In genomic region chr11:113806403-113806802, GRCh38 we compare ENCODE assay signal across 8 cellular contexts. TPM values are rescaled to one million over a fixed set of nuclear protein-coding genes. Genes with fewer than 3 reads are reported as not detected.
DNase-seq lines count a peak whose midpoint lies in the region; ATAC-seq and TF ChIP-seq lines count a peak whose summit lies in the region.

No MANE protein-coding gene starts in this region.

- intact Hi-C loops in PC-9 (cut with micrococcal nuclease; ENCODE audit: unreplicated experiment): loop anchor here (2.0 kb wide), 1 partner anchor 454 kb away; no protein-coding TSS in a partner anchor

- peak; percentile 82 to 91 for TF ChIP-seq CTCF in GM23338 (conservative IDR thresholded peaks at IDR 0.05; ENCODE audit: low read depth in 2 of 2)
- TF ChIP-seq CTCF in PC-9 (conservative IDR thresholded peaks at IDR 0.05): peak; percentile 61
- TF ChIP-seq CTCF in fibroblast of mammary gland (conservative IDR thresholded peaks at IDR 0.05; ENCODE audit: control insufficient read depth, insufficient read depth, low read depth, low read length): peak; percentile 52
- peak; percentile 62 for TF ChIP-seq CTCF in retinal pigment epithelial cell (conservative IDR thresholded peaks at IDR 0.05; ENCODE audit: low read depth, low read length)
- TF ChIP-seq CTCF in gastroesophageal sphincter (IDR thresholded peaks at IDR 0.05): peak in 2 of 4 experiments; percentile 9 to 33

- H3K27ac Mint-ChIP-seq in GM23338: no peak overlapping the region

- POLR2A ChIA-PET in PC-9 (lab: Charles Lee; ENCODE audit: unreplicated experiment): no interaction called here

- no peak for TF ChIP-seq POLR2A in gastroesophageal sphincter (IDR thresholded peaks at IDR 0.05)

- ATAC-seq in GM23338 (peak; percentile 100), gastroesophageal sphincter (no peak), HG03378 (IDR thresholded peaks at IDR 0.05; ENCODE audit: unreplicated experiment) (no peak)

- H3K9me3 ChIP-seq in PC-9 (ENCODE audit: insufficient read depth, low read depth) (no peaks in the 10 kb centered on the region), gastroesophageal sphincter (no peaks in the 10 kb centered on the region)

- H3K4me3 ChIP-seq in GM23338 (no peak overlapping the region), PC-9 (no peak overlapping the region), fibroblast of mammary gland (ENCODE audit: control insufficient read depth, low read depth, low read length) (no peak overlapping the region), retinal pigment epithelial cell (ENCODE audit: low read length) (no peak overlapping the region), gastroesophageal sphincter (no peak overlapping the region)

- peaks cover 79% of the 10 kb centered on the region for H3K36me3 ChIP-seq in GM23338 (ENCODE audit: insufficient read depth)
- H3K36me3 ChIP-seq in PC-9 (ENCODE audit: low read depth): peaks cover 8% of the 10 kb centered on the region; the same call in 1 of the 2 replicates
- peaks cover 0 to 100% of the 10 kb centered on the region in 2 donors for H3K36me3 ChIP-seq in gastroesophageal sphincter

- peak; percentile 19 for DNase-seq in DMS53 treated with DMSO at 0.1 percent for 48 hours (lab: John Stamatoyannopoulos, UW; ENCODE audit: unreplicated experiment)
- DNase-seq in GM23338 (ENCODE audit: low spot score): peak; percentile 85
- peak in 1 of 2 experiments; percentile 5 for DNase-seq in PC-9
- DNase-seq in fibroblast of mammary gland (ENCODE audit: low read depth): peak; percentile 22
- no peak for DNase-seq in retinal pigment epithelial cell (ENCODE audit: low read depth)
- no peak for DNase-seq in kidney glomerular epithelial cell (lab: John Stamatoyannopoulos, UW)

- WGBS in gastroesophageal sphincter (ENCODE audit: low coverage in 1 of 2), 2 donors: 73 to 100% methylated on average over 1 to 2 of the region's 2 CpGs

- no peaks in the 10 kb centered on the region for H3K4me1 Mint-ChIP-seq in GM23338

- peaks cover 2% of the 10 kb centered on the region for H3K27me3 Mint-ChIP-seq in GM23338 (ENCODE audit: insufficient read depth, low read depth, poor library complexity)

- H3F3A ChIP-seq in GM23338 (replicated peaks; ENCODE audit: low read depth) (peaks cover 8% of the 10 kb centered on the region), PC-9 (ENCODE audit: insufficient read depth, low read depth) (no peaks in the 10 kb centered on the region)

- no peaks in the 10 kb centered on the region for H3K27me3 ChIP-seq in GM23338 (ENCODE audit: insufficient read depth)
- H3K27me3 ChIP-seq in PC-9 (ENCODE audit: insufficient read depth, low read depth): no peaks in the 10 kb centered on the region
- no peaks in the 10 kb centered on the region for H3K27me3 ChIP-seq in gastroesophageal sphincter

- H3K9me2 ChIP-seq in GM23338 (ENCODE audit: insufficient read depth) (no peaks in the 10 kb centered on the region), PC-9 (ENCODE audit: insufficient read depth) (no peaks in the 10 kb centered on the region)

- H4K20me1 ChIP-seq in GM23338 (replicated peaks; ENCODE audit: insufficient read depth) (peaks cover 7% of the 10 kb centered on the region; the same call in 1 of the 2 replicates), PC-9 (ENCODE audit: insufficient read depth) (no peaks in the 10 kb centered on the region)

- H3K79me2 ChIP-seq in GM23338 (replicated peaks; ENCODE audit: insufficient read depth) (no peaks in the 10 kb centered on the region), PC-9 (ENCODE audit: low read depth) (no peaks in the 10 kb centered on the region)

- no peak for TF ChIP-seq EP300 in gastroesophageal sphincter (IDR thresholded peaks at IDR 0.05)

- no peak overlapping the region for H3K27ac ChIP-seq in GM23338 (ENCODE audit: low read depth)
- no peak overlapping the region for H3K27ac ChIP-seq in PC-9
- no peak overlapping the region for H3K27ac ChIP-seq in gastroesophageal sphincter

- H3K9me3 Mint-ChIP-seq in GM23338: no peaks in the 10 kb centered on the region

- BruUV-seq in PC-9 (replicated peaks; lab: Mats Ljungman, UMichigan): no TSS peak

- H3K4me2 ChIP-seq in GM23338 (no peak overlapping the region), PC-9 (no peak overlapping the region)

- H2AFZ ChIP-seq in GM23338 (no peak overlapping the region), PC-9 (no peak overlapping the region)

- CTCF ChIA-PET in PC-9 (lab: Charles Lee): interaction anchor here (0.6 kb wide), 1 partner anchor 12 kb away, joined by 4 read pairs; no protein-coding TSS in a partner anchor

- H3K4me1 ChIP-seq in GM23338 (ENCODE audit: insufficient read depth): no peaks in the 10 kb centered on the region
- H3K4me1 ChIP-seq in PC-9 (replicated peaks; ENCODE audit: insufficient read depth): no peaks in the 10 kb centered on the region
- no peaks in the 10 kb centered on the region for H3K4me1 ChIP-seq in gastroesophageal sphincter

- H3K36me3 Mint-ChIP-seq in GM23338 (ENCODE audit: low read depth): peaks cover 89% of the 10 kb centered on the region

- no peak overlapping the region for H3K4me3 Mint-ChIP-seq in GM23338

TF ChIP-seq in GM23338, 12 proteins besides CTCF, POLR2A, EP300 and RAD21 (continues in another document):
- TF ChIP-seq ZNF331 (CRISPR knock-in tag; IDR thresholded peaks at IDR 0.05; ENCODE audit: low read depth): no peak
- no peak for TF ChIP-seq ZNF462 (CRISPR knock-in tag; IDR thresholded peaks at IDR 0.05)

RNA-seq across cellular contexts. Expression of gene CLDN25, which starts 26.8 kb away (rescaled TPM):
- total RNA-seq in GM23338 (2014; rRNA removed; shearing (Covaris generic)): not detected in 2 replicates
- not detected in 2 replicates for polyA plus RNA-seq in GM23338 (2016; fragmentation: Nextera tagmentation; extraction: Ambion mirVana)
- not detected in 2 replicates for total RNA-seq in PC-9 (2021)
- total RNA-seq in gastroesophageal sphincter: not detected

RNA-seq across cellular contexts. Expression of gene ZW10, which starts 32.9 kb away (rescaled TPM):
- total RNA-seq in GM23338 (2014; rRNA removed; shearing (Covaris generic)): 24.5 and 30.5 TPM in 2 replicates
- 8.9 and 12.3 TPM in 2 replicates for polyA plus RNA-seq in GM23338 (2016; fragmentation: Nextera tagmentation; extraction: Ambion mirVana)
- total RNA-seq in PC-9 (2021): 14.0 and 19.3 TPM in 2 replicates
- 10 to 100 TPM in 3 of 4 donors, 1 to 10 TPM in 1; 9.8 to 15.8 (median 13.0) TPM for total RNA-seq in gastroesophageal sphincter

Comparison
In these comparisons a context has a peak if more than half of its experiments do, and no peak if none do; other contexts are left out.
1. DNase-seq: peak in DMS53 treated with DMSO at 0.1 percent for 48 hours (single experiment), GM23338 (single experiment) and fibroblast of mammary gland (single experiment); none in retinal pigment epithelial cell (single experiment) and kidney glomerular epithelial cell (single experiment).